22 cellular contexts compared by ENCODE assay signal in genomic region chr2:146997945-146998344, GRCh38.
"Had no signal": no experiment of that assay in that cellular context is flagged by ENCODE, and none has a peak within 500 bp of the region (broad histone marks: within the 10 kb centered on the region; RNA-seq: fewer than 3 reads in every experiment).

No MANE protein-coding gene starts in this region.

- H3K4me3 ChIP-seq: heart left ventricle, stomach, suprapubic skin, tibial nerve had no signal

- H3K4me1 ChIP-seq: heart left ventricle, parathyroid adenoma, stomach, suprapubic skin, tibial nerve had no signal

- H3K36me3 Mint-ChIP-seq: activated naive CD8-positive, alpha-beta T cell treated with anti-CD3 and anti-CD28 coated beads, Interleukin-2, amount 10 ng/mL, durations not matched to agents 7 days and 5 days; memory B cell; stimulated activated memory B cell treated with anti-CD40 and anti-IgM and Interleukin-4, amounts not matched to agents 10 μg/mL and 1 μg/mL and 100 μg/mL, for 72 hours had no signal

- H3K9me3 Mint-ChIP-seq: activated CD4-positive, alpha-beta memory T cell treated with anti-CD3 and anti-CD28 coated beads, Interleukin-2, amount 10 ng/mL, durations not matched to agents 7 days and 5 days; activated CD4-positive, alpha-beta T cell treated with anti-CD3 and anti-CD28 coated beads, Interleukin-2, amount 10 ng/mL, durations not matched to agents 24 days and 14 days; activated naive CD4-positive, alpha-beta T cell treated with anti-CD3 and anti-CD28 coated beads for 36 hours; activated naive CD8-positive, alpha-beta T cell treated with anti-CD3 and anti-CD28 coated beads, Interleukin-2, amount 10 ng/mL, durations not matched to agents 7 days and 5 days; activated T-cell treated with anti-CD3 and anti-CD28 coated beads, Interleukin-2, amount 50 U/mL, for 72 hours; nephron progenitor cell; stimulated activated memory B cell treated with anti-CD40 and anti-IgM and Interleukin-4, amounts not matched to agents 10 μg/mL and 1 μg/mL and 100 μg/mL, for 72 hours; T-helper 2 cell treated with Interferon-gamma antibody and Interleukin-4, amounts not matched to agents 5 μg/mL and 100 μg/mL, for 36 hours had no signal

- H3K27me3 ChIP-seq: heart left ventricle, stomach, suprapubic skin, tibial nerve had no signal

- H3K9ac ChIP-seq: parathyroid adenoma had no signal

- H3K79me2 ChIP-seq: parathyroid adenoma had no signal

- H3K27ac Mint-ChIP-seq: activated CD4-positive, alpha-beta memory T cell treated with anti-CD3 and anti-CD28 coated beads, Interleukin-2, amount 10 ng/mL, durations not matched to agents 7 days and 5 days; activated CD4-positive, alpha-beta T cell treated with anti-CD3 and anti-CD28 coated beads, Interleukin-2, amount 10 ng/mL, durations not matched to agents 24 days and 14 days; activated naive CD4-positive, alpha-beta T cell treated with anti-CD3 and anti-CD28 coated beads for 36 hours; activated naive CD8-positive, alpha-beta T cell treated with anti-CD3 and anti-CD28 coated beads, Interleukin-2, amount 10 ng/mL, durations not matched to agents 7 days and 5 days; activated T-cell treated with anti-CD3 and anti-CD28 coated beads, Interleukin-2, amount 50 U/mL, for 72 hours; memory B cell; nephron progenitor cell; stimulated activated memory B cell treated with anti-CD40 and anti-IgM and Interleukin-4, amounts not matched to agents 10 μg/mL and 1 μg/mL and 100 μg/mL, for 72 hours; T-helper 2 cell treated with Interferon-gamma antibody and Interleukin-4, amounts not matched to agents 5 μg/mL and 100 μg/mL, for 36 hours had no signal

- H3K36me3 ChIP-seq: heart left ventricle, stomach, suprapubic skin, tibial nerve had no signal

- H3K4me3 Mint-ChIP-seq: activated CD4-positive, alpha-beta memory T cell treated with anti-CD3 and anti-CD28 coated beads, Interleukin-2, amount 10 ng/mL, durations not matched to agents 7 days and 5 days; activated CD4-positive, alpha-beta T cell treated with anti-CD3 and anti-CD28 coated beads, Interleukin-2, amount 10 ng/mL, durations not matched to agents 24 days and 14 days; activated naive CD4-positive, alpha-beta T cell treated with anti-CD3 and anti-CD28 coated beads for 36 hours; activated naive CD8-positive, alpha-beta T cell treated with anti-CD3 and anti-CD28 coated beads, Interleukin-2, amount 10 ng/mL, durations not matched to agents 7 days and 5 days; activated T-cell treated with anti-CD3 and anti-CD28 coated beads, Interleukin-2, amount 50 U/mL, for 72 hours; memory B cell; nephron progenitor cell; stimulated activated memory B cell treated with anti-CD40 and anti-IgM and Interleukin-4, amounts not matched to agents 10 μg/mL and 1 μg/mL and 100 μg/mL, for 72 hours; T-helper 2 cell treated with Interferon-gamma antibody and Interleukin-4, amounts not matched to agents 5 μg/mL and 100 μg/mL, for 36 hours had no signal

- H3K9me3 ChIP-seq: heart left ventricle, stomach, suprapubic skin, tibial nerve had no signal

- ATAC-seq: activated CD4-positive, CD25-positive, alpha-beta regulatory T cell treated with anti-CD3 and anti-CD28 coated beads, Interleukin-2, amount 50 U/mL, for 24 hours; activated T-cell treated with anti-CD3 and anti-CD28 coated beads, Interleukin-2, amount 50 U/mL, for 72 hours; heart left ventricle; left cardiac atrium; right cardiac atrium; stimulated activated memory B cell treated with anti-CD40 and anti-IgM and Interleukin-4, amounts not matched to agents 10 μg/mL and 1 μg/mL and 100 μg/mL, for 72 hours had no signal

- H3K27ac ChIP-seq: heart left ventricle, parathyroid adenoma, stomach, suprapubic skin, tibial nerve, VCaP had no signal

- H3K4me1 Mint-ChIP-seq: activated CD4-positive, alpha-beta memory T cell treated with anti-CD3 and anti-CD28 coated beads, Interleukin-2, amount 10 ng/mL, durations not matched to agents 7 days and 5 days; activated CD4-positive, alpha-beta T cell treated with anti-CD3 and anti-CD28 coated beads, Interleukin-2, amount 10 ng/mL, durations not matched to agents 24 days and 14 days; activated naive CD8-positive, alpha-beta T cell treated with anti-CD3 and anti-CD28 coated beads, Interleukin-2, amount 10 ng/mL, durations not matched to agents 7 days and 5 days; memory B cell; stimulated activated memory B cell treated with anti-CD40 and anti-IgM and Interleukin-4, amounts not matched to agents 10 μg/mL and 1 μg/mL and 100 μg/mL, for 72 hours had no signal

- H3K27me3 Mint-ChIP-seq: activated CD4-positive, alpha-beta T cell treated with anti-CD3 and anti-CD28 coated beads, Interleukin-2, amount 10 ng/mL, durations not matched to agents 24 days and 14 days; activated naive CD8-positive, alpha-beta T cell treated with anti-CD3 and anti-CD28 coated beads, Interleukin-2, amount 10 ng/mL, durations not matched to agents 7 days and 5 days; memory B cell; stimulated activated memory B cell treated with anti-CD40 and anti-IgM and Interleukin-4, amounts not matched to agents 10 μg/mL and 1 μg/mL and 100 μg/mL, for 72 hours had no signal

- H2AFZ ChIP-seq: parathyroid adenoma had no signal

- DNase-seq: activated CD4-positive, alpha-beta memory T cell treated with anti-CD3 and anti-CD28 coated beads, Interleukin-2, amount 10 ng/mL, durations not matched to agents 7 days and 5 days; activated CD4-positive, alpha-beta T cell treated with anti-CD3 and anti-CD28 coated beads, Interleukin-2, amount 10 ng/mL, durations not matched to agents 24 days and 14 days; activated effector memory CD4-positive, alpha-beta T cell treated with Interleukin-2 at 50 U/mL for 16 hours; activated naive CD4-positive, alpha-beta T cell treated with anti-CD3 and anti-CD28 coated beads for 36 hours; activated naive CD8-positive, alpha-beta T cell treated with anti-CD3 and anti-CD28 coated beads, Interleukin-2, amount 10 ng/mL, durations not matched to agents 7 days and 5 days; activated T-cell treated with anti-CD3 and anti-CD28 coated beads, Interleukin-2, amount 50 U/mL, for 72 hours; amygdala; cortex of kidney; heart left ventricle; islet precursor cell; left cardiac atrium; nephron progenitor cell; right cardiac atrium; stomach had no signal
